ENCODE assay signal across 9 cellular contexts in genomic region chr1:63317814-63318156, GRCh38. TPM values are rescaled to one million over a fixed set of nuclear protein-coding genes. Genes with fewer than 3 reads are reported as not detected.
DNase-seq lines count a peak whose midpoint lies in the region; TF ChIP-seq lines count a peak whose summit lies in the region.
"Had no signal": no experiment of that assay in that cellular context is flagged by ENCODE, and none has a peak within 500 bp of the region (broad histone marks: within the 10 kb centered on the region; RNA-seq: fewer than 3 reads in every experiment).

No MANE protein-coding gene starts in this region.

- peak; percentile 48 for DNase-seq in NCI-H1694 (lab: John Stamatoyannopoulos, UW)
- no peak for DNase-seq in NCI-H1694 treated with DMSO at 0.1 percent for 48 hours (lab: John Stamatoyannopoulos, UW)
- no peak for DNase-seq in endodermal cell
- DNase-seq in sigmoid colon = no peak
- DNase-seq in DMS153 treated with DMSO at 0.1 percent for 48 hours (lab: John Stamatoyannopoulos, UW; ENCODE audit: unreplicated experiment) = no peak
- no peak for DNase-seq in HCEC 1CT
- no peak for DNase-seq in GM19240 (ENCODE audit: insufficient read length, low spot score)
- DNase-seq: midbrain had no signal

- H3K4me1 ChIP-seq in OCI-LY3 (ENCODE audit: low read length) (peaks cover 12% of the 10 kb centered on the region), endodermal cell (ENCODE audit: control insufficient read depth, insufficient read depth, low read length) (peaks cover 5% of the 10 kb centered on the region), sigmoid colon (peaks cover 0 to 44% (median 26%) of the 10 kb centered on the region in 4 donors)

- peak overlapping the region; percentile 71 for H2AFZ ChIP-seq in OCI-LY3 (ENCODE audit: low read depth, low read length)

- no peaks in the 10 kb centered on the region for H3K79me2 ChIP-seq in OCI-LY3 (ENCODE audit: low read length)

- no peaks in the 10 kb centered on the region for H4K20me1 ChIP-seq in OCI-LY3 (ENCODE audit: insufficient read depth, low read length)

- TF ChIP-seq EP300 in sigmoid colon (IDR thresholded peaks at IDR 0.05) = no peak

- peaks cover 71% of the 10 kb centered on the region for H3K27me3 Mint-ChIP-seq in endodermal cell (ENCODE audit: insufficient read depth)

- no peak overlapping the region for H3K27ac Mint-ChIP-seq in endodermal cell

- H3K4me1 Mint-ChIP-seq in endodermal cell = peaks cover 23% of the 10 kb centered on the region

- peak overlapping the region; percentile 83 for H3K4me2 ChIP-seq in OCI-LY3 (ENCODE audit: low read length)

- H3K4me3 ChIP-seq in OCI-LY3 (ENCODE audit: low read length) (peak overlapping the region; percentile 89), endodermal cell (ENCODE audit: low read length) (peak overlapping the region; percentile 72), sigmoid colon (peak overlapping the region in 3 of 4 donors; percentile 10 to 47 (median 38))

- no peaks in the 10 kb centered on the region for H3K36me3 ChIP-seq in OCI-LY3 (replicated peaks; ENCODE audit: low read depth, low read length)
- no peaks in the 10 kb centered on the region for H3K36me3 ChIP-seq in endodermal cell (ENCODE audit: control insufficient read depth, insufficient read depth, low read length)
- H3K36me3 ChIP-seq in sigmoid colon = no peaks in the 10 kb centered on the region

- H3K9me3 Mint-ChIP-seq in endodermal cell = no peaks in the 10 kb centered on the region

- H3K4me3 Mint-ChIP-seq in endodermal cell = peak overlapping the region; percentile 52

- H3K9me3 ChIP-seq in OCI-LY3 (ENCODE audit: insufficient read depth, low read length) = no peaks in the 10 kb centered on the region
- H3K9me3 ChIP-seq in endodermal cell (ENCODE audit: control insufficient read depth, low read length) = no peaks in the 10 kb centered on the region
- peaks cover 0 to 7% (median 1%) of the 10 kb centered on the region in 4 donors for H3K9me3 ChIP-seq in sigmoid colon

- intact Hi-C loops in sigmoid colon (cut with DNase I) = no loop called here

- H3K27ac ChIP-seq in OCI-LY3 (ENCODE audit: low read length) (no peak overlapping the region), endodermal cell (ENCODE audit: low read depth, low read length) (no peak overlapping the region), sigmoid colon (peak overlapping the region; percentile 38 to 54 (median 51))

- H3K27me3 ChIP-seq in OCI-LY3 (ENCODE audit: low read depth, low read length) (no peaks in the 10 kb centered on the region), endodermal cell (ENCODE audit: control insufficient read depth, insufficient read depth, low read length, poor library complexity, severe bottlenecking) (peaks cover 72% of the 10 kb centered on the region), sigmoid colon (peaks cover 63 to 92% (median 76%) of the 10 kb centered on the region in 3 donors)

- H3K36me3 Mint-ChIP-seq in endodermal cell (ENCODE audit: low read depth) = no peaks in the 10 kb centered on the region

- no peak for TF ChIP-seq CTCF in OCI-LY3 (IDR thresholded peaks at IDR 0.05; ENCODE audit: low read depth, low read length)
- no peak for TF ChIP-seq CTCF in endodermal cell (conservative IDR thresholded peaks at IDR 0.05)
- TF ChIP-seq CTCF in sigmoid colon (IDR thresholded peaks at IDR 0.05) = no peak

- peak overlapping the region; percentile 78 for H3K9ac ChIP-seq in OCI-LY3 (ENCODE audit: low read length)
- H3K9ac ChIP-seq in endodermal cell (ENCODE audit: extremely low read depth, low read length, poor library complexity, severe bottlenecking) = no peak overlapping the region

- TF ChIP-seq POLR2A in sigmoid colon (IDR thresholded peaks at IDR 0.05) = no peak

- WGBS in endodermal cell (ENCODE audit: insufficient coverage in 1 of 2, insufficient read length in 1 of 2), 2 experiments = 6 to 14% methylated on average over 12 to 14 of the region's 14 CpGs
- WGBS in sigmoid colon, 2 donors = 5 to 8% methylated on average over 14 of the region's 14 CpGs

RNA-seq across cellular contexts. Expression of gene FOXD3, which starts 4.6 kb away (rescaled TPM):
- total RNA-seq in endodermal cell = 10 to 100 TPM in 1 of 2 donors, under 1 TPM in 1; 0.49 to 14.0 TPM
- polyA plus RNA-seq in endodermal cell (2013, experiment 1 of 2) = 24.0 TPM
- polyA plus RNA-seq in endodermal cell (2013, experiment 2 of 2) = 23.0 TPM
- total RNA-seq in sigmoid colon = 1 to 10 TPM; 3.1 to 5.0 (median 4.1) TPM
- polyA plus RNA-seq in sigmoid colon = under 1 TPM in 1 of 3 donors, not detected in 2; 0.31 TPM

RNA-seq across cellular contexts. Expression of gene ALG6, which starts 49.6 kb away (rescaled TPM):
- total RNA-seq in endodermal cell (10 to 100 TPM; 25.9 to 26.9 TPM), sigmoid colon (10 to 100 TPM in 1 of 4 donors, 1 to 10 TPM in 3; 6.2 to 11.4 (median 7.1) TPM)
- 21.5 TPM for polyA plus RNA-seq in endodermal cell (2013, experiment 1 of 2)
- polyA plus RNA-seq in endodermal cell (2013, experiment 2 of 2) = 18.7 TPM
- 10 to 100 TPM in 1 of 3 donors, 1 to 10 TPM in 2; 3.0 to 10.8 (median 3.2) TPM for polyA plus RNA-seq in sigmoid colon

Comparison
In these comparisons a context has a peak if more than half of its experiments do, and no peak if none do; other contexts are left out.
1. H3K27ac ChIP-seq: peak in sigmoid colon (4 of 4); none in OCI-LY3 (single experiment) and endodermal cell (single experiment).
2. H3K4me3 ChIP-seq: peak in every context shown above with its lines; median percentile 89 in OCI-LY3; 72 in endodermal cell; 38 in sigmoid colon.